ENCODE assay signal across 8 cellular contexts in the genomic region with DNA sequence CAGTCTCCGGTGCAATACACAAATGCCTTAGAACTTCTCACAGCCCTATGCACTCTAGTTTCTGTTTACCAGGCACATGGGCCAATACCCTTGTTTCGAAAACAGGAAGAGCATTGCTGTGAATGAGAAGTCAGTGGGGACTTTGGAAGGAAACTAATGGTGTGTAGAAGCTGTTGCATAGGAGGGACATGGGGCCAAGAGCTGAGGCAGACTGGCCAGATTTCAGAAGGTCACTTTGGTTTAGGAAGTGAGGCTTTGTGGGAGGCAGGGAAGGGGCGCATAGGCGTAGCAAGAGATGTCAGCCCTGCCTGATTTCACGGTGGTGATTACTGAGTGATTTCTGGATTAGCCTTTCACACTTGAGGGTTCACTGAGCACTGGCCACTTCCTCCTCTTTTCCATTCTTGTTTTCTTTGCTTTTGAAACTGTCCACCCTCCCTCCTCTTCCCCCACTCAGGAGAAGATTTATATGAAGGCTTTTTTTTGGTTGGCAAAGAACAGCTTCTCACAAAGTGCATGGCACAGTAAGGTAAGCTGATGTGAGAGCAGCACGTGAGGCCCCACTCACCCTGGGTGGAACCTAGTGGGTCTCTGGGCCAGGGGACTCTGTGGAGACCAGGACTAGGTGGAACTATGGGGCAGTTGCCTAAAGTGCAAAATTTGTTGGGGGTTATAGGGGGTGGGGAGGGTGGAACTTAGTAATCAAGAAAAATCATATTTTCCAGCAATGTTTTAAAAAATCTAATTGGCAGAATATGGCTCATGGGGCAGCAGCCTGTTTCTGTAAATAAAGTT. TPM values are rescaled to one million over a fixed set of nuclear protein-coding genes. Genes with fewer than 3 reads are reported as not detected.
DNase-seq lines count a peak whose midpoint lies in the region; ATAC-seq and TF ChIP-seq lines count a peak whose summit lies in the region.

No MANE protein-coding gene starts in this region.

- H3K9me3 ChIP-seq in gastrocnemius medialis (no peaks in the 10 kb centered on the region), HAP-1 (no peaks in the 10 kb centered on the region)

- H3K4me1 ChIP-seq in gastrocnemius medialis = peaks cover 0 to 3% of the 10 kb centered on the region in 2 donors
- no peaks in the 10 kb centered on the region for H3K4me1 ChIP-seq in HAP-1

- no peak for TF ChIP-seq POLR2A in gastrocnemius medialis (IDR thresholded peaks at IDR 0.05)

- no peak for ATAC-seq in stimulated activated naive CD8-positive, alpha-beta T cell treated with anti-CD3 and anti-CD28 coated beads, Interleukin-15, Interleukin-2, amounts not matched to agents 100 U/mL and 50 U/mL, for 24 hours
- peak; percentile 86 for ATAC-seq in HG03378 (IDR thresholded peaks at IDR 0.05; ENCODE audit: unreplicated experiment)
- ATAC-seq in gastrocnemius medialis = peak; percentile 73 to 74

- DNase-seq in stimulated activated naive CD8-positive, alpha-beta T cell treated with anti-CD3 and anti-CD28 coated beads, Interleukin-15, Interleukin-2, amounts not matched to agents 100 U/mL and 50 U/mL, for 24 hours = no peak
- DNase-seq in coronary artery (ENCODE audit: low spot score) (no peak), gastrocnemius medialis (no peak), HAP-1 (ENCODE audit: low spot score in 2 of 2) (no peak), NCI-H1105 treated with DMSO at 0.1 percent for 48 hours (lab: John Stamatoyannopoulos, UW) (no peak), occipital lobe (lab: John Stamatoyannopoulos, UW) (no peak)

- peak overlapping the region; percentile 35 to 67 for H3K27ac ChIP-seq in coronary artery
- peak overlapping the region in 3 of 4 donors; percentile 29 to 57 (median 30) for H3K27ac ChIP-seq in gastrocnemius medialis

- H3K36me3 ChIP-seq in gastrocnemius medialis (no peaks in the 10 kb centered on the region), HAP-1 (replicated peaks) (no peaks in the 10 kb centered on the region)

- TF ChIP-seq CTCF in coronary artery (IDR thresholded peaks at IDR 0.05) (no peak), gastrocnemius medialis (IDR thresholded peaks at IDR 0.05 in 4 of 5, conservative IDR thresholded peaks at IDR 0.05 in 1 of 5) (no peak)

- H3K27me3 Mint-ChIP-seq in stimulated activated naive CD8-positive, alpha-beta T cell treated with anti-CD3 and anti-CD28 coated beads, Interleukin-15, Interleukin-2, amounts not matched to agents 100 ng/mL and 50 ng/mL, for 24 hours = no peaks in the 10 kb centered on the region

- intact Hi-C loops in gastrocnemius medialis (cut with DNase I; ENCODE audit: low total_unique reads) = no loop called here

- H3K4me3 Mint-ChIP-seq in stimulated activated naive CD8-positive, alpha-beta T cell treated with anti-CD3 and anti-CD28 coated beads, Interleukin-15, Interleukin-2, amounts not matched to agents 100 ng/mL and 50 ng/mL, for 24 hours = peak overlapping the region; percentile 35

- H3K9me3 Mint-ChIP-seq in stimulated activated naive CD8-positive, alpha-beta T cell treated with anti-CD3 and anti-CD28 coated beads, Interleukin-15, Interleukin-2, amounts not matched to agents 100 ng/mL and 50 ng/mL, for 24 hours = no peaks in the 10 kb centered on the region

- H3K4me1 Mint-ChIP-seq in stimulated activated naive CD8-positive, alpha-beta T cell treated with anti-CD3 and anti-CD28 coated beads, Interleukin-15, Interleukin-2, amounts not matched to agents 100 ng/mL and 50 ng/mL, for 24 hours (ENCODE audit: low read depth) = peaks cover 17% of the 10 kb centered on the region

- H3K27me3 ChIP-seq in gastrocnemius medialis (no peaks in the 10 kb centered on the region), HAP-1 (ENCODE audit: low read depth) (no peaks in the 10 kb centered on the region)

- H3K4me3 ChIP-seq in coronary artery (no peak overlapping the region), gastrocnemius medialis (no peak overlapping the region), HAP-1 (no peak overlapping the region)

- H3K36me3 Mint-ChIP-seq in stimulated activated naive CD8-positive, alpha-beta T cell treated with anti-CD3 and anti-CD28 coated beads, Interleukin-15, Interleukin-2, amounts not matched to agents 100 ng/mL and 50 ng/mL, for 24 hours (ENCODE audit: low read depth) = no peaks in the 10 kb centered on the region

- peak overlapping the region; percentile 61 for H3K27ac Mint-ChIP-seq in stimulated activated naive CD8-positive, alpha-beta T cell treated with anti-CD3 and anti-CD28 coated beads, Interleukin-15, Interleukin-2, amounts not matched to agents 100 ng/mL and 50 ng/mL, for 24 hours

- in situ Hi-C loops in gastrocnemius medialis (cut with MboI; ENCODE audit: low sequenced_read_pairs in 4 of 4) = no loop called here
- in situ Hi-C loops in HAP-1 (cut with MboI; ENCODE audit: low sequenced_read_pairs) = loop anchor here (10.0 to 25.0 kb wide), 2 partner anchors 62 to 109 kb away; no protein-coding TSS in a partner anchor

RNA-seq across cellular contexts. Expression of gene TMEM252, which starts 6.1 kb away (rescaled TPM):
- not detected for total RNA-seq in gastrocnemius medialis
- not detected for total RNA-seq in occipital lobe
